Comparison of ENCODE assay signal across 8 cellular contexts in the genomic region with DNA sequence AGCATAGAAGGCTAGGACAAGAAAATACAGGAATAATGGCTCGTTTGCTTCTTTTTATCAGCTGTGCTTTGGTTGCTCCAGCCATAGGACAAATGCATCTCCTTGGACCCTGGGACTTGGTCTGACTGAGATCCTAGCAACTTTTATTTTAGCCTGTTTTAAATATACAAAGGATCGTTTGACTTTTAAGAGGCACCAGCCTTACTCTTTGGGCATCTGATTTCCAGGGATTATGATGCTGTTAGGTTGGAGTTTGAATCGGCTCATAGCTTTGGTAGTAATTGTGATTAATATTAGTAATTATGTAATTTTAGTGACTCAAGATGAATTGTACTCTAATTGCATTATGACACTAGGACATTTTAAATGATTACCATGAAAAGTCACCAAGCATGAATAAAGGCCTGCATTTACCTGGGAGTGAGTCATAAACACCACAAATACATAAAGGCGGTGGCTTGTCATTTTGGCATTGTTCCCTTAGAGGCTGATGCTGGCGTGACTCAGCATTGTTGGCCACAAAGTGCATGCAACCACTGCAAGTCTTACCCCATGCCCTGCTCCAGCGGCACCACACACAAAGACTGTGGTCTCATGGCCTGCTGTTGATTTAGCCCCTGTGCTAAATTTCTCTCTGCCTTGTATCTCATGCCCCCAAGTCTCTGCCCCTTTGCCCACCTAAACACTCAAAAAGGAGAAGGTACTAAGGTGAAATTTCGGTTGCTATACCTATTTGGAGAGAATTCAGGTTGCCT. TPM values are rescaled to one million over a fixed set of nuclear protein-coding genes. Genes with fewer than 3 reads are reported as not detected.
DNase-seq lines count a peak whose midpoint lies in the region; ATAC-seq, FAIRE-seq and TF ChIP-seq lines count a peak whose summit lies in the region.

No MANE protein-coding gene starts in this region.

- FAIRE-seq in islet of Langerhans (lab: Jason Lieb, UNC): peak; percentile 99

- no peaks in the 10 kb centered on the region for H3K9me3 Mint-ChIP-seq in activated naive CD8-positive, alpha-beta T cell treated with anti-CD3 and anti-CD28 coated beads, Interleukin-2, amount 10 ng/mL, durations not matched to agents 7 days and 5 days

- H3K9me3 ChIP-seq in SK-N-SH: no peaks in the 10 kb centered on the region

- H3K36me3 Mint-ChIP-seq in activated naive CD8-positive, alpha-beta T cell treated with anti-CD3 and anti-CD28 coated beads, Interleukin-2, amount 10 ng/mL, durations not matched to agents 7 days and 5 days: no peaks in the 10 kb centered on the region

- no peak overlapping the region for H3K4me3 ChIP-seq in SK-N-SH (ENCODE audit: low read depth in 2 of 2, low read length in 1 of 2)

- CTCF ChIA-PET in SK-N-SH (lab: Yijun Ruan, JAX): interaction anchor here (1.0 kb wide), 1 partner anchor 91 kb away, joined by 3 read pairs; no protein-coding TSS in a partner anchor

- 7% methylated on average over 7 of the region's 7 CpGs for whole genome bisulfite sequencing in SK-N-SH (ENCODE audit: low lambda C conversion rate)

- no peaks in the 10 kb centered on the region; the same call in 1 of the 2 replicates for H3K27me3 ChIP-seq in SK-N-SH (ENCODE audit: insufficient read depth)

- no peaks in the 10 kb centered on the region for H3K79me2 ChIP-seq in SK-N-SH (ENCODE audit: insufficient read depth)

- TF ChIP-seq CTCF in SK-N-SH (IDR thresholded peaks at IDR 0.05): no peak

- H3K4me2 ChIP-seq in SK-N-SH: peak overlapping the region; percentile 62

- H3K27ac Mint-ChIP-seq in activated naive CD8-positive, alpha-beta T cell treated with anti-CD3 and anti-CD28 coated beads, Interleukin-2, amount 10 ng/mL, durations not matched to agents 7 days and 5 days: no peak overlapping the region

- DNase-seq in DMS53 treated with DMSO at 0.1 percent for 48 hours (lab: John Stamatoyannopoulos, UW; ENCODE audit: unreplicated experiment) (peak; percentile 85), HUDEP-2 (lab: John Stamatoyannopoulos, UW; ENCODE audit: unreplicated experiment in 76 of 76) (peak in 73 of 76 experiments; percentile 3 to 84 (median 55)), SK-N-SH (no peak), NCI-H526 treated with DMSO at 0.1 percent for 48 hours (lab: John Stamatoyannopoulos, UW) (no peak)
- DNase-seq in activated naive CD8-positive, alpha-beta T cell treated with anti-CD3 and anti-CD28 coated beads, Interleukin-2, amount 10 ng/mL, durations not matched to agents 7 days and 5 days: peak; percentile 50
- peak; percentile 23 for DNase-seq in stimulated activated CD8-positive, alpha-beta memory T cell treated with anti-CD3 and anti-CD28 coated beads, Interleukin-12 subunit alpha, Interleukin-12 subunit beta, amount 100 ng/mL, for 24 hours (ENCODE audit: extremely low read depth)

- no peaks in the 10 kb centered on the region for H3K27me3 Mint-ChIP-seq in activated naive CD8-positive, alpha-beta T cell treated with anti-CD3 and anti-CD28 coated beads, Interleukin-2, amount 10 ng/mL, durations not matched to agents 7 days and 5 days

- H3K4me3 Mint-ChIP-seq in activated naive CD8-positive, alpha-beta T cell treated with anti-CD3 and anti-CD28 coated beads, Interleukin-2, amount 10 ng/mL, durations not matched to agents 7 days and 5 days: no peak overlapping the region

- peaks cover 5% of the 10 kb centered on the region for H3F3A ChIP-seq in SK-N-SH (replicated peaks; ENCODE audit: insufficient read depth)

- H2AFZ ChIP-seq in SK-N-SH (ENCODE audit: low read depth): peak overlapping the region; percentile 76; the same call in 1 of the 2 replicates

- H3K27ac ChIP-seq in SK-N-SH (ENCODE audit: low read depth in 2 of 2, low read length in 1 of 2): no peak overlapping the region; a peak in 1 of 4 replicates

- H4K20me1 ChIP-seq in SK-N-SH (ENCODE audit: insufficient read depth): no peaks in the 10 kb centered on the region

- TF ChIP-seq RAD21 in SK-N-SH (IDR thresholded peaks at IDR 0.05; ENCODE audit: low read length): no peak

- POLR2A ChIA-PET in SK-N-SH (lab: Yijun Ruan, JAX): no interaction called here
- POLR2A ChIA-PET in activated naive CD8-positive, alpha-beta T cell treated with anti-CD3 and anti-CD28 coated beads, Interleukin-2, amount 10 ng/mL, durations not matched to agents 7 days and 5 days (lab: Charles Lee): interaction anchor here (0.5 to 0.9 kb wide), 3 partner anchors 74 to 252 kb away, joined by 3 to 9 read pairs (median 3); no protein-coding TSS in a partner anchor

- no peaks in the 10 kb centered on the region for H3K36me3 ChIP-seq in SK-N-SH (replicated peaks in 1 of 2; ENCODE audit: control insufficient read depth in 1 of 2, insufficient read depth in 2 of 2, low read length in 1 of 2)

- H3K9ac ChIP-seq in SK-N-SH: no peak overlapping the region

- ATAC-seq in GM21619 (IDR thresholded peaks at IDR 0.05; ENCODE audit: unreplicated experiment): peak; percentile 93
- ATAC-seq in activated naive CD8-positive, alpha-beta T cell treated with anti-CD3 and anti-CD28 coated beads, Interleukin-2, amount 10 ng/mL, durations not matched to agents 7 days and 5 days (ENCODE audit: low read depth): peak; percentile 84

- TF ChIP-seq EP300 in SK-N-SH (IDR thresholded peaks at IDR 0.05; ENCODE audit: borderline replicate concordance in 1 of 2, low read depth in 1 of 2, low read length in 1 of 2): peak in 1 of 2 experiments; percentile 72; a peak in 1 of 4 replicates

- H3K4me1 Mint-ChIP-seq in activated naive CD8-positive, alpha-beta T cell treated with anti-CD3 and anti-CD28 coated beads, Interleukin-2, amount 10 ng/mL, durations not matched to agents 7 days and 5 days: peaks cover 22% of the 10 kb centered on the region

- H3K9me2 ChIP-seq in SK-N-SH: no peaks in the 10 kb centered on the region

- H3K4me1 ChIP-seq in SK-N-SH (ENCODE audit: control insufficient read depth in 1 of 2, insufficient read depth in 2 of 2, low read depth in 1 of 2, low read length in 1 of 2): peaks cover 0 to 5% of the 10 kb centered on the region in 2 experiments; a peak in 1 of 4 replicates

TF ChIP-seq in SK-N-SH, 30 proteins besides CTCF, POLR2A, EP300 and RAD21:
- TF ChIP-seq NRF1 (IDR thresholded peaks at IDR 0.05; ENCODE audit: low read depth, low read length) (no peak), CHD2 (IDR thresholded peaks at IDR 0.05; ENCODE audit: low read length, partially characterized antibody) (no peak), FOSL2 (IDR thresholded peaks at IDR 0.05; ENCODE audit: borderline replicate concordance, low read depth) (peak; percentile 94), TAF1 (IDR thresholded peaks at IDR 0.05; ENCODE audit: borderline replicate concordance, low read depth, low read length) (no peak), FOXM1 (IDR thresholded peaks at IDR 0.05; ENCODE audit: low read depth) (0 out of 2 replicates have a peak, but pooled peaks have one; percentile 36), NFIC (IDR thresholded peaks at IDR 0.05; ENCODE audit: borderline replicate concordance) (peak; percentile 96), JUND (IDR thresholded peaks at IDR 0.05) (peak; percentile 93), TEAD4 (IDR thresholded peaks at IDR 0.05; ENCODE audit: borderline replicate concordance, insufficient read depth) (0 out of 2 replicates have a peak, but pooled peaks have one; percentile 23), RCOR1 (IDR thresholded peaks at IDR 0.05; ENCODE audit: low read length) (no peak), TCF12 (IDR thresholded peaks at IDR 0.05) (peak; percentile 76)
- TF ChIP-seq, protein P1, sequence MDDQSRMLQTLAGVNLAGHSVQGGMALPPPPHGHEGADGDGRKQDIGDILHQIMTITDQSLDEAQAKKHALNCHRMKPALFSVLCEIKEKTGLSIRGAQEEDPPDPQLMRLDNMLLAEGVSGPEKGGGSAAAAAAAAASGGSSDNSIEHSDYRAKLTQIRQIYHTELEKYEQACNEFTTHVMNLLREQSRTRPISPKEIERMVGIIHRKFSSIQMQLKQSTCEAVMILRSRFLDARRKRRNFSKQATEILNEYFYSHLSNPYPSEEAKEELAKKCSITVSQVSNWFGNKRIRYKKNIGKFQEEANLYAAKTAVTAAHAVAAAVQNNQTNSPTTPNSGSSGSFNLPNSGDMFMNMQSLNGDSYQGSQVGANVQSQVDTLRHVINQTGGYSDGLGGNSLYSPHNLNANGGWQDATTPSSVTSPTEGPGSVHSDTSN (IDR thresholded peaks at IDR 0.05): peak; percentile 79
TF ChIP-seq in SK-N-SH: peak in this region for 7.

RNA-seq across cellular contexts. Expression of a gene that starts 12.4 kb away (rescaled TPM):
- polyA plus RNA-seq in SK-N-SH (2012; rRNA removed): 0.02 TPM in 1 of 2 replicates, not detected in the other
- 0.01 and 0.04 TPM in 2 replicates for polyA plus RNA-seq in SK-N-SH (2012; cell fraction: cytosol; rRNA removed)
- polyA plus RNA-seq in SK-N-SH (2012; cell fraction: nucleus; rRNA removed): not detected in 2 replicates
- total RNA-seq in activated naive CD8-positive, alpha-beta T cell treated with anti-CD3 and anti-CD28 coated beads, Interleukin-2, amount 10 ng/mL, durations not matched to agents 7 days and 5 days: 1 to 10 TPM; 3.1 to 3.4 TPM

Comparison
In these comparisons a context has a peak if more than half of its experiments do, and no peak if none do; other contexts are left out.
1. DNase-seq: peak in DMS53 treated with DMSO at 0.1 percent for 48 hours (single experiment), HUDEP-2 (73 of 76), activated naive CD8-positive, alpha-beta T cell treated with anti-CD3 and anti-CD28 coated beads, Interleukin-2, amount 10 ng/mL, durations not matched to agents 7 days and 5 days (single experiment) and stimulated activated CD8-positive, alpha-beta memory T cell treated with anti-CD3 and anti-CD28 coated beads, Interleukin-12 subunit alpha, Interleukin-12 subunit beta, amount 100 ng/mL, for 24 hours (single experiment); none in SK-N-SH (single experiment) and NCI-H526 treated with DMSO at 0.1 percent for 48 hours (single experiment).